In genomic region chr1:32876341-32877210, GRCh38 we compare ENCODE assay signal across 8 cellular contexts. TPM values are rescaled to one million over a fixed set of nuclear protein-coding genes. Genes with fewer than 3 reads are reported as not detected.
A peak's percentile ranks its signal among the peaks of the same experiment; 100 is the strongest.
DNase-seq lines count a peak whose midpoint lies in the region; ATAC-seq and TF ChIP-seq lines count a peak whose summit lies in the region.

No MANE protein-coding gene starts in this region.

- peaks cover 16% of the 10 kb centered on the region for H3K4me1 Mint-ChIP-seq in chondrocyte (ENCODE audit: low read depth)

- TF ChIP-seq EP300 in suprapubic skin (IDR thresholded peaks at IDR 0.05): no peak

- H3K36me3 Mint-ChIP-seq in chondrocyte (ENCODE audit: low read depth): no peaks in the 10 kb centered on the region

- H3K27me3 Mint-ChIP-seq in chondrocyte (ENCODE audit: low read depth): peaks cover 13% of the 10 kb centered on the region

- no peak for ATAC-seq in HG03045 (IDR thresholded peaks at IDR 0.05; ENCODE audit: unreplicated experiment)

- H3K4me3 ChIP-seq in Karpas-422 (ENCODE audit: low read length) (no peak overlapping the region), liver (ENCODE audit: low read depth in 1 of 3, low read length in 3 of 3) (no peak overlapping the region), suprapubic skin (no peak overlapping the region)

- no peak for TF ChIP-seq POLR2A in suprapubic skin (IDR thresholded peaks at IDR 0.05)

- no peak overlapping the region; the same call in 1 of the 2 replicates for H2AFZ ChIP-seq in Karpas-422 (ENCODE audit: low read length)

- H3K4me3 Mint-ChIP-seq in chondrocyte (ENCODE audit: unreplicated experiment): no peak overlapping the region

- peak; percentile 81 for TF ChIP-seq CTCF in chondrocyte (IDR thresholded peaks at IDR 0.05)
- peak; percentile 73 for TF ChIP-seq CTCF in liver (IDR thresholded peaks at IDR 0.05; ENCODE audit: low read depth, low read length, missing input control)
- peak; percentile 48 to 87 for TF ChIP-seq CTCF in suprapubic skin (IDR thresholded peaks at IDR 0.05)

- H3K9me3 Mint-ChIP-seq in chondrocyte (ENCODE audit: low read depth): no peaks in the 10 kb centered on the region

- H3K27me3 ChIP-seq in Karpas-422 (ENCODE audit: low read length) (no peaks in the 10 kb centered on the region), liver (ENCODE audit: control insufficient read depth in 4 of 4, insufficient read depth in 4 of 4, low read length in 3 of 4) (peaks cover 0 to 2% (median 0%) of the 10 kb centered on the region in 4 donors), suprapubic skin (peaks cover 27% of the 10 kb centered on the region)

- H3K9me2 ChIP-seq in Karpas-422 (replicated peaks; ENCODE audit: insufficient read depth, low read length): no peaks in the 10 kb centered on the region

- DNase-seq in NCI-H1092 treated with DMSO at 0.1 percent for 48 hours (lab: John Stamatoyannopoulos, UW) (peak; percentile 15), NCI-H1092 (lab: John Stamatoyannopoulos, UW) (no peak), Karpas-422 (peak; percentile 89), UCSD-AML1 (lab: John Stamatoyannopoulos, UW; ENCODE audit: unreplicated experiment) (peak; percentile 74), chondrocyte (ENCODE audit: low spot score) (no peak), suprapubic skin (ENCODE audit: low spot score in 2 of 2) (no peak)

- peak; percentile 64 to 89 for TF ChIP-seq RAD21 in liver (IDR thresholded peaks at IDR 0.05)

- H3K9ac ChIP-seq in Karpas-422 (ENCODE audit: low read length) (no peak overlapping the region), liver (ENCODE audit: low read depth in 1 of 2, low read length in 2 of 2) (no peak overlapping the region)

- no peak overlapping the region for H3K4me2 ChIP-seq in Karpas-422 (ENCODE audit: low read depth, low read length, poor library complexity, severe bottlenecking)

- H3K79me2 ChIP-seq in Karpas-422 (ENCODE audit: low read length): no peaks in the 10 kb centered on the region

- no peak overlapping the region for H3K27ac ChIP-seq in Karpas-422 (ENCODE audit: low read length)
- H3K27ac ChIP-seq in liver (ENCODE audit: low read depth in 1 of 2, low read length in 2 of 2): no peak overlapping the region
- H3K27ac ChIP-seq in suprapubic skin: no peak overlapping the region

- H3K36me3 ChIP-seq in Karpas-422 (ENCODE audit: insufficient read depth, low read length): no peaks in the 10 kb centered on the region
- no peaks in the 10 kb centered on the region for H3K36me3 ChIP-seq in liver (ENCODE audit: control insufficient read depth in 4 of 4, insufficient read depth in 3 of 4, low read depth in 1 of 4, low read length in 3 of 4)
- no peaks in the 10 kb centered on the region for H3K36me3 ChIP-seq in suprapubic skin

- H3K27ac Mint-ChIP-seq in chondrocyte (ENCODE audit: unreplicated experiment): no peak overlapping the region

- 37% methylated on average over 16 of the region's 16 CpGs for WGBS in liver
- WGBS in suprapubic skin: 40% methylated on average over 15 of the region's 16 CpGs

- H4K20me1 ChIP-seq in Karpas-422 (ENCODE audit: insufficient read depth, low read depth, low read length): no peaks in the 10 kb centered on the region

- H3K4me1 ChIP-seq in Karpas-422 (ENCODE audit: low read length): peaks cover 16% of the 10 kb centered on the region
- peaks cover 0 to 17% (median 10%) of the 10 kb centered on the region in 4 donors for H3K4me1 ChIP-seq in liver (ENCODE audit: control insufficient read depth in 4 of 4, insufficient read depth in 4 of 4, low read length in 3 of 4)
- H3K4me1 ChIP-seq in suprapubic skin: peaks cover 24% of the 10 kb centered on the region

- H3K9me3 ChIP-seq in Karpas-422 (ENCODE audit: low read length) (no peaks in the 10 kb centered on the region), liver (ENCODE audit: control insufficient read depth in 4 of 4, low read length in 3 of 4) (no peaks in the 10 kb centered on the region), suprapubic skin (no peaks in the 10 kb centered on the region)

TF ChIP-seq in liver, 16 proteins besides CTCF, POLR2A, EP300 and RAD21:
- TF ChIP-seq, protein P1, sequence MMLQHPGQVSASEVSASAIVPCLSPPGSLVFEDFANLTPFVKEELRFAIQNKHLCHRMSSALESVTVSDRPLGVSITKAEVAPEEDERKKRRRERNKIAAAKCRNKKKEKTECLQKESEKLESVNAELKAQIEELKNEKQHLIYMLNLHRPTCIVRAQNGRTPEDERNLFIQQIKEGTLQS (IDR thresholded peaks at IDR 0.05): no peak
- TF ChIP-seq HNF4A (conservative IDR thresholded peaks at IDR 0.05) (peak in 1 of 2 donors; percentile 33), SP1 (IDR thresholded peaks at IDR 0.05) (no peak), MAX (IDR thresholded peaks at IDR 0.05) (no peak)

RNA-seq across cellular contexts. Expression of gene FNDC5, which starts 5.9 kb away (rescaled TPM):
- total RNA-seq in Karpas-422 (2014; rRNA removed; shearing (Covaris generic); ENCODE audit: low replicate concordance): not detected in 2 replicates
- 2.6 to 4.6 TPM (median 4.0 TPM) in 3 replicates for total RNA-seq in chondrocyte
- total RNA-seq in liver: 10 to 100 TPM in 1 of 2 donors, 1 to 10 TPM in 1; 2.5 to 10.5 TPM
- polyA plus RNA-seq in liver: 1 to 10 TPM in 1 of 2 donors, under 1 TPM in 1; 0.43 to 1.5 TPM
- total RNA-seq in suprapubic skin: 1 to 10 TPM in 2 of 4 donors, under 1 TPM in 1, not detected in 1; 0.48 to 3.0 (median 1.6) TPM

RNA-seq across cellular contexts. Expression of gene HPCA, which starts 9.7 kb away (rescaled TPM):
- not detected in 2 replicates for total RNA-seq in Karpas-422 (2014; rRNA removed; shearing (Covaris generic); ENCODE audit: low replicate concordance)
- total RNA-seq in chondrocyte: 0.54 TPM in 1 of 3 replicates, not detected in the others
- total RNA-seq in liver: not detected
- polyA plus RNA-seq in liver: not detected
- not detected for total RNA-seq in suprapubic skin

RNA-seq across cellular contexts. Expression of gene TMEM54, which starts 24.6 kb away (rescaled TPM):
- 1.1 and 4.9 TPM in 2 replicates for total RNA-seq in Karpas-422 (2014; rRNA removed; shearing (Covaris generic); ENCODE audit: low replicate concordance)
- 14.6 to 23.7 TPM (median 21.1 TPM) in 3 replicates for total RNA-seq in chondrocyte
- 1 to 10 TPM in 1 of 2 donors, under 1 TPM in 1; 0.92 to 1.4 TPM for total RNA-seq in liver
- 10 to 100 TPM in 1 of 2 donors, 1 to 10 TPM in 1; 3.8 to 10.9 TPM for polyA plus RNA-seq in liver
- total RNA-seq in suprapubic skin: 100 to 1,000 TPM in 3 of 4 donors, 10 to 100 TPM in 1; 61.9 to 283 (median 228) TPM

RNA-seq across cellular contexts. Expression of gene S100PBP, which starts 59.1 kb away (rescaled TPM):
- 23.7 and 30.8 TPM in 2 replicates for total RNA-seq in Karpas-422 (2014; rRNA removed; shearing (Covaris generic); ENCODE audit: low replicate concordance)
- total RNA-seq in chondrocyte: 39.6 to 55.8 TPM (median 40.5 TPM) in 3 replicates
- total RNA-seq in liver: 10 to 100 TPM; 15.8 to 24.8 TPM
- polyA plus RNA-seq in liver: 1 to 10 TPM; 1.9 to 6.4 TPM
- 10 to 100 TPM in 2 of 4 donors, 1 to 10 TPM in 2; 8.8 to 39.7 (median 18.1) TPM for total RNA-seq in suprapubic skin

RNA-seq across cellular contexts. Expression of gene YARS1, which starts 59.4 kb away (rescaled TPM):
- total RNA-seq in Karpas-422 (2014; rRNA removed; shearing (Covaris generic); ENCODE audit: low replicate concordance): 118 and 159 TPM in 2 replicates
- 52.2 to 160 TPM (median 147 TPM) in 3 replicates for total RNA-seq in chondrocyte
- 10 to 100 TPM; 31.6 to 94.0 TPM for total RNA-seq in liver
- 10 to 100 TPM; 39.3 to 65.8 TPM for polyA plus RNA-seq in liver
- total RNA-seq in suprapubic skin: 10 to 100 TPM; 47.1 to 68.1 (median 50.7) TPM

Comparison
In these comparisons a context has a peak if more than half of its experiments do, and no peak if none do; other contexts are left out.
1. DNase-seq: peak in NCI-H1092 treated with DMSO at 0.1 percent for 48 hours (single experiment), Karpas-422 (single experiment) and UCSD-AML1 (single experiment); none in NCI-H1092 (single experiment), chondrocyte (single experiment) and suprapubic skin (0 of 2).
2. Peak in every context shown above with its lines, with median percentiles within 50 percentile points of each other: CTCF ChIP-seq.